ENCODE assay signal across 1 cellular context in genomic region chr15:22974745-22975144, GRCh38.
TF ChIP-seq lines count a peak whose summit lies in the region.

No MANE protein-coding gene starts in this region.

TF ChIP-seq in WTC11, 78 proteins besides CTCF, POLR2A, EP300 and RAD21 (continued from another document):
- TF ChIP-seq TP53 (CRISPR knock-in tag; IDR thresholded peaks at IDR 0.05) = no peak
